8 cellular contexts compared by ENCODE assay signal in the genomic region with DNA sequence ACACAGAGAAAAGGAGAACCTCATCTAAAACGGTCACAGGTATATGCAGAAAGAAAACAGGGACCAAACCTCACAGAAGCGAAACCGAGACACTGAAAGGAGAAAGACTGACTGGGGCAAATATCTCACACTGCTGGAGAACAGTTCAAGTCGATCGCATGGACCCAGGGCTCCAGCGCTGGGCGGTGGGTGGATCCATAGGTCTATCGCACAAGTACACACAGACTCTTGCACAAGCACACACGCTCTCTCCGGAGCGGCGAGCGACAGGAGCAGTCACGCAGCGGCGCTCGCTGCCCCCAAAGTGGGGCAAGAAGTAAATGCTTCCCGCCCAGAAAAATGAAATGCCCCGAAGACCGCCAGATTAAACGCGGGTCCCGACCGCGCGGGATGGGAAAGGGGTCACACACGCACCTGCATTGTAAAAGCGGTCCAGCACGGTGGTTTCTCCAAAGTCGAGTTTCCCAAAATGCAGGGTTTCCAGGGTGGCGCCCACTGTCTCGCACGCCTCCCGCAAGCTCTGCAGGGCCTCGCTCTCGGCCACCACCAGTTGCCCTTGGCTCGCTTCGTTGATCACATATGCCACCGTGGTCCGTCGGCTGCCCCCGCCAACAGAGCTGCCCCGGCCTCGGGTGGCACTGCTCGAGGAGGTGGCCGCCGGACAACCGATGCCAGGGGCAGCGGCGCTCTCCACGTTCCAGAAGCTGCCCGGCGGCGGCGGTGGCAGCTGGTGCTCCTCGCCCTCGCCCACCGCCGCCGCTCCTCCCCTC.
DNase-seq lines count a peak whose midpoint lies in the region; ATAC-seq lines count a peak whose summit lies in the region.

No MANE protein-coding gene starts in this region.

- H3K9me3 ChIP-seq in duodenal mucosa (ENCODE audit: control insufficient read depth in 1 of 2, low read length in 2 of 2): no peaks in the 10 kb centered on the region

- no peaks in the 10 kb centered on the region for H3K36me3 ChIP-seq in duodenal mucosa (ENCODE audit: control insufficient read depth in 1 of 2, insufficient read depth in 2 of 2, low read length in 2 of 2)

- no peaks in the 10 kb centered on the region for H3K27me3 ChIP-seq in duodenal mucosa (ENCODE audit: control insufficient read depth in 1 of 2, insufficient read depth in 2 of 2, low read length in 2 of 2)

- peak overlapping the region; percentile 92 for H3K27ac ChIP-seq in duodenal mucosa (ENCODE audit: low read depth, low read length)

- ATAC-seq in HG02870 (IDR thresholded peaks at IDR 0.05; ENCODE audit: unreplicated experiment): peak; percentile 38

- peak overlapping the region; percentile 98 to 99 for H3K4me3 ChIP-seq in duodenal mucosa (ENCODE audit: low read depth in 1 of 2, low read length in 2 of 2)

- H3K4me1 ChIP-seq in duodenal mucosa (ENCODE audit: control insufficient read depth in 1 of 2, insufficient read depth in 2 of 2, low read length in 2 of 2): peaks cover 24 to 33% of the 10 kb centered on the region in 2 donors

- DNase-seq in SHP77 (lab: John Stamatoyannopoulos, UW) (peak; percentile 17 to 71), SHP77 treated with DMSO at 0.1 percent for 48 hours (lab: John Stamatoyannopoulos, UW) (no peak), NCI-H2196 treated with DMSO at 0.1 percent for 48 hours (lab: John Stamatoyannopoulos, UW; ENCODE audit: unreplicated experiment) (peak; percentile 29), medulla oblongata (ENCODE audit: extremely low spot score) (peak; percentile 70)
- DNase-seq in activated CD4-positive, alpha-beta T cell treated with anti-CD3 and anti-CD28 coated beads, Interleukin-2, amount 50 U/mL, for 24 hours (ENCODE audit: low read depth in 1 of 2, low spot score in 1 of 2): peak; percentile 7 to 40
- peak; percentile 30 for DNase-seq in stimulated activated CD8-positive, alpha-beta memory T cell treated with anti-CD3 and anti-CD28 coated beads, Interleukin-12 subunit alpha, Interleukin-12 subunit beta, amount 100 ng/mL, for 4 hours (ENCODE audit: low read depth)

- peak overlapping the region; percentile 78 to 87 for H3K9ac ChIP-seq in duodenal mucosa (ENCODE audit: low read depth in 1 of 2, low read length in 2 of 2)
